8 cellular contexts compared by ENCODE assay signal in the genomic region with DNA sequence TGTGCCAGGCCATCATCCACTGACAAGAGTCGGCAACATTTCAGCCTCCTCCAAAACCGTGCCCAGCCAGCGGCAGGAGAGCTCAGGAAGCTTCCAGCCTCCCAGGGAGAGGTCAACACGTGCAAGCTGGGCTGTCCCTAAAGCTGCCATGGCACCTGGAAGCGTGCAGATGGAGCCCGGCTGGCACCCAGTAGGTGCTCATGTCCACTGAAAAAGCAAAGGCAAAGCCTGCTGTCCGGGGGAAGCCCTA. TPM values are rescaled to one million over a fixed set of nuclear protein-coding genes. Genes with fewer than 3 reads are reported as not detected.
DNase-seq lines count a peak whose midpoint lies in the region; ATAC-seq, FAIRE-seq and TF ChIP-seq lines count a peak whose summit lies in the region.

No MANE protein-coding gene starts in this region.

- H3K4me2 ChIP-seq in BLaER1, result peak overlapping the region; percentile 100
- peak overlapping the region; percentile 70 to 85 for H3K4me2 ChIP-seq in H1 (ENCODE audit: insufficient read depth in 1 of 2, low read depth in 2 of 2, low read length in 2 of 2)

- peak overlapping the region; percentile 98 for H3K27ac ChIP-seq in BLaER1
- H3K27ac ChIP-seq in H1 (ENCODE audit: low read depth, low read length), result no peak overlapping the region

- no peak overlapping the region for H4K5ac ChIP-seq in H1 (ENCODE audit: insufficient read length, low read depth, low read length)

- no peak overlapping the region for H3K14ac ChIP-seq in H1 (ENCODE audit: insufficient read length)

- H3K4me1 ChIP-seq in BLaER1, result peaks cover 80% of the 10 kb centered on the region
- peaks cover 28% of the 10 kb centered on the region for H3K4me1 ChIP-seq in NT2/D1 (ENCODE audit: insufficient read depth, insufficient read length)
- peaks cover 3 to 23% (median 17%) of the 10 kb centered on the region in 4 experiments for H3K4me1 ChIP-seq in H1 (replicated peaks in 1 of 4; ENCODE audit: control insufficient read depth in 3 of 4, insufficient read depth in 4 of 4, low read length in 3 of 4)

- H4K20me1 ChIP-seq in BLaER1, result peaks cover 62% of the 10 kb centered on the region
- peaks cover 22 to 26% of the 10 kb centered on the region in 2 experiments for H4K20me1 ChIP-seq in H1 (replicated peaks in 1 of 2; ENCODE audit: control insufficient read depth in 1 of 2, insufficient read depth in 2 of 2, low read length in 2 of 2)

- POLR2A ChIA-PET in H1 (lab: Charles Lee; ENCODE audit: partially characterized antibody), result interaction anchor here (0.6 to 5.8 kb wide), 7 partner anchors 11 to 389 kb away, joined by 3 to 41 read pairs (median 5); a partner anchor contains a TSS
- POLR2A ChIA-PET in activated CD4-positive, alpha-beta T cell treated with anti-CD3 and anti-CD28 coated beads for 36 hours (lab: Charles Lee), result no interaction called here

- no peaks in the 10 kb centered on the region for H3K9me3 ChIP-seq in BLaER1
- H3K9me3 ChIP-seq in NT2/D1 (ENCODE audit: insufficient read depth, low read length), result no peaks in the 10 kb centered on the region
- no peaks in the 10 kb centered on the region for H3K9me3 ChIP-seq in H1 (ENCODE audit: insufficient read depth in 2 of 2, low read depth in 1 of 2, low read length in 1 of 2)

- H2AK5ac ChIP-seq in H1 (ENCODE audit: low read depth, low read length), result no peak overlapping the region

- H3K23ac ChIP-seq in H1 (ENCODE audit: insufficient read length), result no peak overlapping the region

- H3K23me2 ChIP-seq in H1 (ENCODE audit: low read depth, low read length), result peaks cover 15% of the 10 kb centered on the region; the same call in 1 of the 2 replicates

- no peaks in the 10 kb centered on the region for H3K36me3 Mint-ChIP-seq in nephron (ENCODE audit: low read depth)
- no peaks in the 10 kb centered on the region for H3K36me3 Mint-ChIP-seq in activated CD4-positive, alpha-beta T cell treated with anti-CD3 and anti-CD28 coated beads for 36 hours (ENCODE audit: low read depth)

- H4K91ac ChIP-seq in H1 (replicated peaks; ENCODE audit: insufficient read length, low read length), result no peak overlapping the region

- peaks cover 24% of the 10 kb centered on the region for H3K79me1 ChIP-seq in H1 (ENCODE audit: low read depth, low read length)

- H2BK12ac ChIP-seq in H1 (ENCODE audit: low read depth, low read length), result peak overlapping the region; percentile 51; the same call in 1 of the 2 replicates

- no peak overlapping the region for H2BK120ac ChIP-seq in H1 (replicated peaks; ENCODE audit: low read depth, low read length)

- H3K9ac ChIP-seq in BLaER1 (peak overlapping the region; percentile 99), NT2/D1 (ENCODE audit: insufficient read length, low read depth) (peak overlapping the region; percentile 91), H1 (replicated peaks in 1 of 4; ENCODE audit: extremely low read depth in 1 of 4, low read depth in 3 of 4, low read length in 3 of 4) (no peak overlapping the region)

- TF ChIP-seq POLR2A in H1 (IDR thresholded peaks at IDR 0.05; ENCODE audit: control extremely low read depth in 1 of 2, low read depth in 2 of 2, low read length in 2 of 2), result no peak

- no peak overlapping the region for H2AFZ ChIP-seq in H1 (ENCODE audit: low read length)

- H3K18ac ChIP-seq in H1 (ENCODE audit: extremely low read depth, low read length), result 0 out of 2 replicates have a peak overlapping the region, but pooled peaks have one; percentile 3

- no peak overlapping the region for H3K4ac ChIP-seq in H1 (replicated peaks; ENCODE audit: insufficient read length, low read depth, low read length)

- H3K56ac ChIP-seq in H1 (replicated peaks; ENCODE audit: insufficient read length, low read depth, low read length), result no peak overlapping the region

- H2BK15ac ChIP-seq in H1 (ENCODE audit: low read length), result no peak overlapping the region

- no peak for ATAC-seq in HG02588 (IDR thresholded peaks at IDR 0.05; ENCODE audit: unreplicated experiment)
- ATAC-seq in activated CD4-positive, alpha-beta T cell treated with anti-CD3 and anti-CD28 coated beads for 36 hours, result no peak

- 73% methylated on average over 7 of the region's 7 CpGs; no CpG with 5 or more reads in 1 of the 2 experiments for WGBS in H1 (ENCODE audit: extremely low coverage in 1 of 2, insufficient coverage in 1 of 2, insufficient read length in 1 of 2, insufficient replicate concordance in 2 of 2, low coverage in 1 of 2, low lambda C conversion rate in 2 of 2, missing lambda C conversion rate in 1 of 2), 2 experiments

- H3K27me3 ChIP-seq in BLaER1, result no peaks in the 10 kb centered on the region
- peaks cover 14% of the 10 kb centered on the region for H3K27me3 ChIP-seq in NT2/D1 (ENCODE audit: insufficient read depth, insufficient read length)
- peaks cover 0 to 8% (median 6%) of the 10 kb centered on the region in 4 experiments; a peak in 4 of 7 replicates for H3K27me3 ChIP-seq in H1 (replicated peaks in 1 of 4; ENCODE audit: control insufficient read depth in 3 of 4, extremely low read depth in 1 of 4, insufficient read depth in 3 of 4, low read length in 3 of 4)

- CTCF ChIA-PET in H1 (lab: Charles Lee; ENCODE audit: partially characterized antibody), result interaction anchor here (1.1 to 5.9 kb wide), 10 partner anchors 14 to 88 kb away, joined by 3 to 41 read pairs (median 8); a partner anchor contains a TSS
- CTCF ChIA-PET in activated CD4-positive, alpha-beta T cell treated with anti-CD3 and anti-CD28 coated beads for 36 hours (lab: Charles Lee), result no interaction called here

- peak overlapping the region; percentile 87 to 97 (median 94) for H3K4me3 Mint-ChIP-seq in nephron
- H3K4me3 Mint-ChIP-seq in activated CD4-positive, alpha-beta T cell treated with anti-CD3 and anti-CD28 coated beads for 36 hours, result no peak overlapping the region

- TF ChIP-seq CTCF in H1 (IDR thresholded peaks at IDR 0.05; ENCODE audit: control extremely low read depth in 1 of 3, insufficient read depth in 1 of 3, low read depth in 1 of 3, low read length in 3 of 3) (no peak), nephron (IDR thresholded peaks at IDR 0.05; ENCODE audit: unreplicated experiment in 3 of 3) (no peak)

- H3K4me3 ChIP-seq in BLaER1 (peak overlapping the region; percentile 100), NT2/D1 (ENCODE audit: insufficient read length, low read depth) (peak overlapping the region; percentile 75), H1 (ENCODE audit: extremely low read depth in 1 of 4, insufficient read depth in 2 of 4, low read depth in 3 of 4, low read length in 4 of 4) (peak overlapping the region; percentile 44 to 70 (median 50); a peak in 5 of 8 replicates)

- H3K27ac Mint-ChIP-seq in nephron, result peak overlapping the region; percentile 62 to 94 (median 87)
- no peak overlapping the region for H3K27ac Mint-ChIP-seq in activated CD4-positive, alpha-beta T cell treated with anti-CD3 and anti-CD28 coated beads for 36 hours

- H2BK20ac ChIP-seq in H1 (ENCODE audit: low read length), result no peak overlapping the region

- FAIRE-seq in H1 (lab: Jason Lieb, UNC), result no peak

- DNase-seq in NT2/D1 (ENCODE audit: low read depth, low spot score) (no peak), H1 (ENCODE audit: low read depth in 1 of 2, low spot score in 2 of 2) (no peak), NCI-H1436 treated with DMSO at 0.1 percent for 48 hours (lab: John Stamatoyannopoulos, UW) (no peak)
- no peak for DNase-seq in activated CD8-positive, alpha-beta memory T cell treated with anti-CD3 and anti-CD28 coated beads, Interleukin-2, amount 50 U/mL, for 48 hours
- DNase-seq in activated CD4-positive, alpha-beta T cell treated with anti-CD3 and anti-CD28 coated beads for 36 hours, result no peak

- no peaks in the 10 kb centered on the region for H3K9me3 Mint-ChIP-seq in nephron
- H3K9me3 Mint-ChIP-seq in activated CD4-positive, alpha-beta T cell treated with anti-CD3 and anti-CD28 coated beads for 36 hours (ENCODE audit: low read depth), result no peaks in the 10 kb centered on the region

- no peak overlapping the region for H2BK5ac ChIP-seq in H1 (ENCODE audit: low read depth, low read length)

- no peak overlapping the region for H4K8ac ChIP-seq in H1 (ENCODE audit: extremely low read depth, insufficient read depth, low read length)

- H3K36me3 ChIP-seq in BLaER1 (peaks cover 38% of the 10 kb centered on the region), NT2/D1 (ENCODE audit: insufficient read depth, insufficient read length, low read length) (peaks cover 45% of the 10 kb centered on the region), H1 (ENCODE audit: control insufficient read depth in 2 of 4, insufficient read depth in 4 of 4, low read length in 3 of 4) (0 out of 8 replicates have a peak, but pooled peaks cover 0 to 2% (median 0%) of the 10 kb centered on the region in 4 experiments)

- intact Hi-C loops in activated CD4-positive, alpha-beta T cell treated with anti-CD3 and anti-CD28 coated beads for 36 hours (cut with DNase I, micrococcal nuclease), result loop anchor here in 1 of 2 experiments (5.0 kb wide), 1 partner anchor 114 kb away; a partner anchor contains a TSS

- TF ChIP-seq RAD21 in H1 (IDR thresholded peaks at IDR 0.05 in 1 of 2, conservative IDR thresholded peaks at IDR 0.05 in 1 of 2; ENCODE audit: low read depth in 2 of 2, low read length in 2 of 2), result no peak

- no peaks in the 10 kb centered on the region for H3K27me3 Mint-ChIP-seq in nephron (ENCODE audit: low read depth)
- H3K27me3 Mint-ChIP-seq in activated CD4-positive, alpha-beta T cell treated with anti-CD3 and anti-CD28 coated beads for 36 hours, result peaks cover 21% of the 10 kb centered on the region

- no peak for TF ChIP-seq EP300 in H1 (IDR thresholded peaks at IDR 0.05; ENCODE audit: borderline replicate concordance in 1 of 2, low read depth in 2 of 2, low read length in 2 of 2)

- peaks cover 47% of the 10 kb centered on the region for H3K4me1 Mint-ChIP-seq in nephron
- peaks cover 16% of the 10 kb centered on the region for H3K4me1 Mint-ChIP-seq in activated CD4-positive, alpha-beta T cell treated with anti-CD3 and anti-CD28 coated beads for 36 hours

- peaks cover 0 to 42% of the 10 kb centered on the region in 2 experiments; a peak in 2 of 4 replicates for H3K79me2 ChIP-seq in H1 (ENCODE audit: control insufficient read depth in 1 of 2, insufficient read depth in 2 of 2, low read length in 2 of 2)

TF ChIP-seq in H1, 55 proteins besides CTCF, POLR2A, EP300 and RAD21 (continues in another document):
- TF ChIP-seq YY1 (IDR thresholded peaks at IDR 0.05; ENCODE audit: low read depth, low read length) (no peak), JUND (IDR thresholded peaks at IDR 0.05; ENCODE audit: low read length) (no peak)

RNA-seq across cellular contexts. Expression of a gene that starts 14.4 kb away (rescaled TPM):
- total RNA-seq in H1 (2021; fragmentation: NEBNext Ultra II Directional; extraction: Animal tissue kit (Norgen Biotek cat#: 25700)), result 0.23 and 0.34 TPM in 2 replicates
- polyA plus RNA-seq in H1 (2011; rRNA removed), result 0.20 and 0.29 TPM in 2 replicates
- 0.25 TPM for polyA plus RNA-seq in H1 (2011; cell fraction: cytosol; rRNA removed)
- polyA plus RNA-seq in H1 (2011; cell fraction: nucleus; rRNA removed), result 0.17 TPM
- polyA plus RNA-seq in H1 (2012, experiment 1 of 2), result 0.42 to 0.85 TPM (median 0.63 TPM) in 4 replicates
- 0.37 TPM for polyA plus RNA-seq in H1 (2012, experiment 2 of 2)
- 0.06 TPM for polyA plus RNA-seq in H1 (2013, experiment 1 of 2)
- 0.13 TPM for polyA plus RNA-seq in H1 (2013, experiment 2 of 2)
- polyA minus RNA-seq in H1 (2011; rRNA and poly(A)+ RNA removed), result 0.20 TPM in 1 of 2 replicates, not detected in the other
- polyA minus RNA-seq in H1 (2011; cell fraction: cytosol; rRNA and poly(A)+ RNA removed), result not detected
- 0.60 TPM for polyA minus RNA-seq in H1 (2011; cell fraction: nucleus; rRNA and poly(A)+ RNA removed)
- total RNA-seq in activated CD4-positive, alpha-beta T cell treated with anti-CD3 and anti-CD28 coated beads for 36 hours, result not detected

Comparison
In these comparisons a context has a peak if more than half of its experiments do, and no peak if none do; other contexts are left out.
1. H3K4me3 ChIP-seq: peak in every context shown above with its lines; median percentile 100 in BLaER1; 75 in NT2/D1; 50 in H1.
2. H3K9ac ChIP-seq: peak in BLaER1 (single experiment) and NT2/D1 (single experiment); none in H1 (0 of 4).